In genomic region chr4:3250956-3251690, GRCh38 we compare ENCODE assay signal across 12 cellular contexts. TPM values are rescaled to one million over a fixed set of nuclear protein-coding genes. Genes with fewer than 3 reads are reported as not detected.
DNase-seq lines count a peak whose midpoint lies in the region; ATAC-seq and TF ChIP-seq lines count a peak whose summit lies in the region.
"Had no signal": no experiment of that assay in that cellular context is flagged by ENCODE, and none has a peak within 500 bp of the region (broad histone marks: within the 10 kb centered on the region; RNA-seq: fewer than 3 reads in every experiment).

No MANE protein-coding gene starts in this region.

- H3K36me3 ChIP-seq in BLaER1: 0 out of 2 replicates have a peak, but pooled peaks cover 4% of the 10 kb centered on the region
- H3K36me3 ChIP-seq in lung (ENCODE audit: control insufficient read depth in 2 of 2, insufficient read depth in 2 of 2, low read length in 2 of 2): peaks cover 0 to 13% of the 10 kb centered on the region in 2 donors
- H3K36me3 ChIP-seq: transverse colon had no signal

- H3K4me3 ChIP-seq in BLaER1 (no peak overlapping the region), lung (no peak overlapping the region)
- H3K4me3 ChIP-seq: transverse colon had no signal

- ATAC-seq in HG03108 (IDR thresholded peaks at IDR 0.05; ENCODE audit: unreplicated experiment) (peak; percentile 47), lung (ENCODE audit: insufficient read depth, low FRiP score) (peak; percentile 51), HG02678 (IDR thresholded peaks at IDR 0.05; ENCODE audit: unreplicated experiment) (no peak)
- ATAC-seq: T-cell had no signal

- peak; percentile 28 for DNase-seq in amniotic epithelial cell (ENCODE audit: low read depth)
- peak; percentile 66 for DNase-seq in lung (ENCODE audit: low spot score)
- no peak for DNase-seq in occipital lobe (lab: John Stamatoyannopoulos, UW)
- no peak for DNase-seq in T-helper 9 cell
- DNase-seq in NK-92 treated with Interleukin-12 subunit alpha and Interleukin-12 subunit beta, amount 100 ng/mL, for 24 hours (lab: John Stamatoyannopoulos, UW): no peak
- DNase-seq: activated CD8-positive, alpha-beta memory T cell treated with anti-CD3 and anti-CD28 coated beads for 24 hours; CD4-positive, alpha-beta T cell; T-cell; transverse colon had no signal

- H3K9me3 ChIP-seq in BLaER1 (no peaks in the 10 kb centered on the region), lung (ENCODE audit: control insufficient read depth in 2 of 2, insufficient read depth in 1 of 2, low read length in 1 of 2) (no peaks in the 10 kb centered on the region)
- H3K9me3 ChIP-seq: transverse colon had no signal

- no peaks in the 10 kb centered on the region for H3K27me3 ChIP-seq in BLaER1
- H3K27me3 ChIP-seq in lung (ENCODE audit: control insufficient read depth, insufficient read depth): no peaks in the 10 kb centered on the region
- H3K27me3 ChIP-seq: transverse colon had no signal

- peak overlapping the region; percentile 62 for H3K4me2 ChIP-seq in BLaER1

- no peaks in the 10 kb centered on the region for H4K20me1 ChIP-seq in BLaER1

- no peak for TF ChIP-seq CTCF in lung (IDR thresholded peaks at IDR 0.05; ENCODE audit: control extremely low read depth, extremely low read depth)

- H3K27ac ChIP-seq in BLaER1 (peak overlapping the region; percentile 62), lung (ENCODE audit: low read depth in 1 of 2, low read length in 1 of 2) (peak overlapping the region in 1 of 2 donors; percentile 11)
- H3K27ac ChIP-seq: transverse colon had no signal

- 75 to 86% methylated on average over 19 of the region's 19 CpGs for WGBS in lung, 2 donors

- H3K4me1 ChIP-seq in BLaER1 (peaks cover 64% of the 10 kb centered on the region), lung (ENCODE audit: control insufficient read depth in 2 of 2, insufficient read depth in 2 of 2, low read length in 2 of 2) (peaks cover 0 to 2% of the 10 kb centered on the region in 2 donors)
- H3K4me1 ChIP-seq: transverse colon had no signal

- H3K9ac ChIP-seq in BLaER1: peak overlapping the region; percentile 24; the same call in 1 of the 2 replicates

RNA-seq across cellular contexts. Expression of gene MSANTD1, which starts 2.2 kb away (rescaled TPM):
- 1 to 10 TPM; 1.1 to 1.4 TPM for total RNA-seq in lung
- polyA plus RNA-seq in lung: under 1 TPM; 0.35 to 0.63 TPM
- 5.9 TPM for total RNA-seq in occipital lobe

RNA-seq across cellular contexts. Expression of gene RGS12, which starts 41.7 kb away (rescaled TPM):
- 10 to 100 TPM; 39.1 to 76.6 TPM for total RNA-seq in lung
- 10 to 100 TPM; 15.4 to 50.8 TPM for polyA plus RNA-seq in lung
- 68.8 TPM for total RNA-seq in occipital lobe

Comparison
In these comparisons a context has a peak if more than half of its experiments do, and no peak if none do; other contexts are left out.
1. DNase-seq: peak in amniotic epithelial cell (single experiment) and lung (single experiment); none in occipital lobe (single experiment), T-helper 9 cell (single experiment) and NK-92 treated with Interleukin-12 subunit alpha and Interleukin-12 subunit beta, amount 100 ng/mL, for 24 hours (single experiment).